Comparison of ENCODE assay signal across 8 cellular contexts in the genomic region with DNA sequence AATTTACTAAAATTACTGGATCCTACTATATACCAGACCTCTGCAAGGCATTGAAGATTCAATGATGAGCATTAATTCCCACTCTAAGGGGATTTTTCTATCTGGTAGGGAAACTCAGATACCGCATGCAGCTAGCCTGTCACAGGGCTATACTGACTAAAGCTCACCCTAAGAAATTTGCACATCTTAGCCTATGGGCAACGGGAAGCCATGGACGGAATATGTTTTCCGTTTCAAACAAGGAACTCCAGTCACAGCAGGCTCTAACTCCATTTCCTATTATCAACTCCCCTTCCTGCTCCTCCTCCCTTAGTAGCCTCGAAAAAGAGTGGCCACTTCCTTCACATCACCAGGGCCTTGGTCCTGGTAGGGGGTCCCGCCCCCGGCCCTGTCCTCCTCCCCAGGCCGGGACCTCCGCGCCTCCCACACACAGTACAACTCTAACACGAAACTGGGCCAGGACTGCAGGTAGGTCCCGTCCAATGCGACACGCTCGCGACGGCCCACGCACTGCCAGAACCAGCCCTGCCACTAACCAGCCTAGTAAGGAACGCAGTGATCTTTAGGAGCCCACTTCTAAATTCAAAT. TPM values are rescaled to one million over a fixed set of nuclear protein-coding genes. Genes with fewer than 3 reads are reported as not detected.
DNase-seq lines count a peak whose midpoint lies in the region; ATAC-seq and TF ChIP-seq lines count a peak whose summit lies in the region.

No MANE protein-coding gene starts in this region.

- intact Hi-C loops in testis (cut with DNase I; ENCODE audit: low total_unique reads), result no loop called here

- no peaks in the 10 kb centered on the region for H3K36me3 ChIP-seq in testis (ENCODE audit: low read depth, missing control alignments)

- peak overlapping the region; percentile 97 to 99 (median 98) for H3K27ac Mint-ChIP-seq in brain

- WGBS in testis, 2 donors, result 6 to 7% methylated on average over 18 to 19 of the region's 19 CpGs

- peaks cover 21% of the 10 kb centered on the region for H3K4me1 Mint-ChIP-seq in brain

- TF ChIP-seq POLR2A in testis (IDR thresholded peaks at IDR 0.05) (no peak), erythroblast (IDR thresholded peaks at IDR 0.05; ENCODE audit: low read length) (no peak)

- no peak for DNase-seq in activated CD4-positive, CD25-positive, alpha-beta regulatory T cell (lab: John Stamatoyannopoulos, UW)
- DNase-seq in NCI-H748 treated with DMSO at 0.1 percent for 48 hours (lab: John Stamatoyannopoulos, UW) (peak; percentile 5), left lobe of liver (ENCODE audit: low spot score) (no peak), testis (no peak), erythroblast (lab: John Stamatoyannopoulos, UW) (no peak)

- peaks cover 32% of the 10 kb centered on the region for H3K36me3 Mint-ChIP-seq in brain

- peak overlapping the region; percentile 82 to 96 for H3K4me3 ChIP-seq in testis

- ATAC-seq in activated CD4-positive, CD25-positive, alpha-beta regulatory T cell treated with anti-CD3 and anti-CD28 coated beads, Interleukin-2, amount 50 U/mL, for 24 hours, result peak; percentile 45 to 52
- ATAC-seq in HG02759 (IDR thresholded peaks at IDR 0.05; ENCODE audit: unreplicated experiment) (peak; percentile 39), left lobe of liver (peak; percentile 57)

- H3K27ac ChIP-seq in testis, result peak overlapping the region; percentile 87 to 94

- no peaks in the 10 kb centered on the region for H3K27me3 ChIP-seq in testis

- no peaks in the 10 kb centered on the region for H3K27me3 Mint-ChIP-seq in brain

- no peaks in the 10 kb centered on the region for H3K9me3 ChIP-seq in testis

- H3K4me1 ChIP-seq in testis, result peaks cover 6% of the 10 kb centered on the region

- TF ChIP-seq CTCF in brain (conservative IDR thresholded peaks at IDR 0.05) (no peak), testis (IDR thresholded peaks at IDR 0.05) (no peak)

- H3K4me3 Mint-ChIP-seq in brain, result peak overlapping the region; percentile 90 to 100 (median 95)

- no peaks in the 10 kb centered on the region for H3K9me3 Mint-ChIP-seq in brain

RNA-seq across cellular contexts. Expression of a gene that starts 0.7 kb away (rescaled TPM):
- polyA plus RNA-seq in brain (ENCODE audit: insufficient read depth, low read depth, low replicate concordance), result 535 TPM
- 215 TPM for total RNA-seq in left lobe of liver
- 100 to 1,000 TPM; 317 to 344 TPM for total RNA-seq in testis
- polyA plus RNA-seq in testis (ENCODE audit: insufficient read depth, low read depth, low replicate concordance), result 233 TPM

RNA-seq across cellular contexts. Expression of a gene that starts 18.6 kb away (rescaled TPM):
- polyA plus RNA-seq in brain (ENCODE audit: insufficient read depth, low read depth, low replicate concordance) (88.0 TPM), testis (ENCODE audit: insufficient read depth, low read depth, low replicate concordance) (43.0 TPM)
- total RNA-seq in left lobe of liver (38.9 TPM), testis (10 to 100 TPM; 56.3 to 81.0 TPM)

RNA-seq across cellular contexts. Expression of a gene that starts 24.3 kb away (rescaled TPM):
- polyA plus RNA-seq in brain (ENCODE audit: insufficient read depth, low read depth, low replicate concordance) (2.0 TPM), testis (ENCODE audit: insufficient read depth, low read depth, low replicate concordance) (51.2 TPM)
- total RNA-seq in left lobe of liver (11.7 TPM), testis (10 to 100 TPM; 27.8 to 35.7 TPM)

RNA-seq across cellular contexts. Expression of a gene that starts 55.5 kb away (rescaled TPM):
- polyA plus RNA-seq in brain (ENCODE audit: insufficient read depth, low read depth, low replicate concordance) (0.59 TPM), testis (ENCODE audit: insufficient read depth, low read depth, low replicate concordance) (14.5 TPM)
- total RNA-seq in left lobe of liver (2.2 TPM), testis (100 to 1,000 TPM; 114 to 245 TPM)
